24 cellular contexts compared by ENCODE assay signal in genomic region chr15:85397926-85398325, GRCh38. TPM values are rescaled to one million over a fixed set of nuclear protein-coding genes. Genes with fewer than 3 reads are reported as not detected.
DNase-seq lines count a peak whose midpoint lies in the region; ATAC-seq, FAIRE-seq and TF ChIP-seq lines count a peak whose summit lies in the region.
"Had no signal": no experiment of that assay in that cellular context is flagged by ENCODE, and none has a peak within 500 bp of the region (broad histone marks: within the 10 kb centered on the region; RNA-seq: fewer than 3 reads in every experiment).

No MANE protein-coding gene starts in this region.

- no peaks in the 10 kb centered on the region for H3K27me3 ChIP-seq in astrocyte (ENCODE audit: insufficient read depth, low read length)
- H3K27me3 ChIP-seq: BLaER1, SJSA1 had no signal

- CTCF ChIA-PET in HEK293T (lab: Yijun Ruan, JAX) = interaction anchor here (1.3 kb wide), 1 partner anchor 18 kb away, joined by 3 read pairs; no protein-coding TSS in a partner anchor

- no peak overlapping the region for H3K4me3 Mint-ChIP-seq in astrocyte (ENCODE audit: unreplicated experiment)
- H3K4me3 Mint-ChIP-seq in memory B cell = no peak overlapping the region
- no peak overlapping the region for H3K4me3 Mint-ChIP-seq in activated T-helper 1 cell treated with anti-CD3 and anti-CD28 coated beads, Interleukin-12 subunit alpha, Interleukin-12 subunit beta, Interleukin-2, Interleukin-4 antibody, amounts not matched to agents 30 ng/mL and 10 ng/mL and 1 ng/mL, durations not matched to agents 14 hours and 24 hours and 36 hours
- H3K4me3 Mint-ChIP-seq: CD4-positive, CD25-positive, alpha-beta regulatory T cell had no signal

- H3K27me3 Mint-ChIP-seq in astrocyte (ENCODE audit: low read depth, unreplicated experiment) = no peaks in the 10 kb centered on the region
- no peaks in the 10 kb centered on the region for H3K27me3 Mint-ChIP-seq in memory B cell
- H3K27me3 Mint-ChIP-seq in activated T-helper 1 cell treated with anti-CD3 and anti-CD28 coated beads, Interleukin-12 subunit alpha, Interleukin-12 subunit beta, Interleukin-2, Interleukin-4 antibody, amounts not matched to agents 30 ng/mL and 10 ng/mL and 1 ng/mL, durations not matched to agents 14 hours and 24 hours and 36 hours (ENCODE audit: insufficient read depth) = no peaks in the 10 kb centered on the region
- H3K27me3 Mint-ChIP-seq: CD4-positive, CD25-positive, alpha-beta regulatory T cell had no signal

- H4K20me1 ChIP-seq in astrocyte (ENCODE audit: insufficient read depth, low read length) = peaks cover 28% of the 10 kb centered on the region

- H3K4me1 ChIP-seq in astrocyte (ENCODE audit: insufficient read depth, low read length) = peaks cover 25% of the 10 kb centered on the region

- no peaks in the 10 kb centered on the region for H3K9me3 ChIP-seq in astrocyte (ENCODE audit: insufficient read depth, low read depth, low read length)
- H3K9me3 ChIP-seq: SJSA1 had no signal

- POLR2A ChIA-PET in HEK293T (lab: Yijun Ruan, JAX) = no interaction called here

- H3K4me2 ChIP-seq in astrocyte (ENCODE audit: low read length) = no peak overlapping the region
- H3K4me2 ChIP-seq: BLaER1 had no signal

- no peak for TF ChIP-seq CTCF in astrocyte (IDR thresholded peaks at IDR 0.05; ENCODE audit: insufficient read depth, low read depth, low read length)

- H3K36me3 ChIP-seq in astrocyte (ENCODE audit: insufficient read depth, low read length) = no peaks in the 10 kb centered on the region
- H3K36me3 ChIP-seq: BLaER1, SJSA1 had no signal

- H2AFZ ChIP-seq in astrocyte (ENCODE audit: low read depth, low read length) = no peak overlapping the region

- no peak overlapping the region for H3K4me3 ChIP-seq in astrocyte (ENCODE audit: insufficient read depth, low read depth, low read length)
- H3K4me3 ChIP-seq: BLaER1, SJSA1 had no signal

- H3K9ac ChIP-seq in astrocyte (ENCODE audit: low read length) = no peak overlapping the region
- H3K9ac ChIP-seq: BLaER1 had no signal

- H3K36me3 Mint-ChIP-seq in astrocyte (ENCODE audit: low read depth, unreplicated experiment) (peaks cover 1% of the 10 kb centered on the region), memory B cell (peaks cover 6% of the 10 kb centered on the region)
- H3K36me3 Mint-ChIP-seq in activated T-helper 1 cell treated with anti-CD3 and anti-CD28 coated beads, Interleukin-12 subunit alpha, Interleukin-12 subunit beta, Interleukin-2, Interleukin-4 antibody, amounts not matched to agents 30 ng/mL and 10 ng/mL and 1 ng/mL, durations not matched to agents 14 hours and 24 hours and 36 hours (ENCODE audit: low read depth) = peaks cover 2% of the 10 kb centered on the region
- H3K36me3 Mint-ChIP-seq: CD4-positive, CD25-positive, alpha-beta regulatory T cell had no signal

- no peak overlapping the region for H3K27ac ChIP-seq in astrocyte (ENCODE audit: low read depth, low read length)
- H3K27ac ChIP-seq: BLaER1, HL-60, SJSA1 had no signal

- no peaks in the 10 kb centered on the region for H3K9me3 Mint-ChIP-seq in astrocyte (ENCODE audit: unreplicated experiment)
- no peaks in the 10 kb centered on the region for H3K9me3 Mint-ChIP-seq in memory B cell
- H3K9me3 Mint-ChIP-seq in activated T-helper 1 cell treated with anti-CD3 and anti-CD28 coated beads, Interleukin-12 subunit alpha, Interleukin-12 subunit beta, Interleukin-2, Interleukin-4 antibody, amounts not matched to agents 30 ng/mL and 10 ng/mL and 1 ng/mL, durations not matched to agents 14 hours and 24 hours and 36 hours = no peaks in the 10 kb centered on the region
- H3K9me3 Mint-ChIP-seq: CD4-positive, CD25-positive, alpha-beta regulatory T cell had no signal

- H3K27ac Mint-ChIP-seq in astrocyte (ENCODE audit: unreplicated experiment) (no peak overlapping the region), memory B cell (peak overlapping the region; percentile 35)
- H3K27ac Mint-ChIP-seq in activated T-helper 1 cell treated with anti-CD3 and anti-CD28 coated beads, Interleukin-12 subunit alpha, Interleukin-12 subunit beta, Interleukin-2, Interleukin-4 antibody, amounts not matched to agents 30 ng/mL and 10 ng/mL and 1 ng/mL, durations not matched to agents 14 hours and 24 hours and 36 hours = no peak overlapping the region

- intact Hi-C loops in left ventricle myocardium superior (cut with micrococcal nuclease) (no loop called here), Right ventricle myocardium superior (cut with DNase I) (no loop called here)
- intact Hi-C loops in activated T-helper 1 cell treated with anti-CD3 and anti-CD28 coated beads, Interleukin-12 subunit alpha, Interleukin-12 subunit beta, Interleukin-2, Interleukin-4 antibody, amounts not matched to agents 30 ng/mL and 10 ng/mL and 1 ng/mL, durations not matched to agents 14 hours and 24 hours and 36 hours (cut with micrococcal nuclease) = no loop called here

- DNase-seq in left ventricle myocardium superior (no peak), Right ventricle myocardium superior (no peak), astrocyte (ENCODE audit: low read depth) (no peak), memory B cell (ENCODE audit: low spot score in 2 of 2) (no peak), amygdala (lab: John Stamatoyannopoulos, UW) (no peak), ecto neural progenitor cell (ENCODE audit: low spot score) (no peak), HEK293T (ENCODE audit: extremely low spot score) (no peak)
- no peak for DNase-seq in activated T-helper 1 cell treated with anti-CD3 and anti-CD28 coated beads, Interleukin-12 subunit alpha, Interleukin-12 subunit beta, Interleukin-2, Interleukin-4 antibody, amounts not matched to agents 30 ng/mL and 10 ng/mL and 1 ng/mL, durations not matched to agents 14 hours and 24 hours and 36 hours (ENCODE audit: low spot score)
- DNase-seq: CD4-positive, CD25-positive, alpha-beta regulatory T cell; HCEC 1CT; Kasumi-1; MV-4-11; NCI-H1105; NCI-H1436 treated with DMSO at 0.1 percent for 48 hours; NCI-H1930; NCI-H2107; NCI-H524 treated with DMSO at 0.1 percent for 48 hours; NCI-H774 had no signal

- peaks cover 93% of the 10 kb centered on the region for H3K79me2 ChIP-seq in astrocyte (ENCODE audit: insufficient read depth, low read length)

- FAIRE-seq in astrocyte (lab: Jason Lieb, UNC) = peak; percentile 29
- FAIRE-seq: A204.1, D721Med, H1 had no signal

- H3K4me1 Mint-ChIP-seq in astrocyte (ENCODE audit: low read depth, unreplicated experiment) = peaks cover 36% of the 10 kb centered on the region
- H3K4me1 Mint-ChIP-seq in memory B cell = peaks cover 50% of the 10 kb centered on the region
- peaks cover 36% of the 10 kb centered on the region for H3K4me1 Mint-ChIP-seq in activated T-helper 1 cell treated with anti-CD3 and anti-CD28 coated beads, Interleukin-12 subunit alpha, Interleukin-12 subunit beta, Interleukin-2, Interleukin-4 antibody, amounts not matched to agents 30 ng/mL and 10 ng/mL and 1 ng/mL, durations not matched to agents 14 hours and 24 hours and 36 hours (ENCODE audit: low read depth)

- peak; percentile 27 for ATAC-seq in left ventricle myocardium superior
- no peak for ATAC-seq in Right ventricle myocardium superior (ENCODE audit: poor library complexity)
- ATAC-seq in memory B cell (ENCODE audit: low read depth) = no peak

TF ChIP-seq in HEK293T, 16 proteins besides CTCF, POLR2A, EP300 and RAD21:
- TF ChIP-seq NFRKB (IDR thresholded peaks at IDR 0.05) = no peak
- no peak for TF ChIP-seq FOXA1 (IDR thresholded peaks at IDR 0.05)
- no peak for TF ChIP-seq ZNF384 (IDR thresholded peaks at IDR 0.05)
- TF ChIP-seq BHLHE40 (IDR thresholded peaks at IDR 0.05; ENCODE audit: borderline replicate concordance) = no peak
- no peak for TF ChIP-seq FOXM1 (IDR thresholded peaks at IDR 0.05; ENCODE audit: borderline replicate concordance)
- TF ChIP-seq SP1 (IDR thresholded peaks at IDR 0.05) = no peak
- TF ChIP-seq LEF1 (IDR thresholded peaks at IDR 0.05; ENCODE audit: borderline replicate concordance) = no peak
- no peak for TF ChIP-seq HDGF (IDR thresholded peaks at IDR 0.05; ENCODE audit: borderline replicate concordance)
- no peak for TF ChIP-seq FOXK2 (IDR thresholded peaks at IDR 0.05)
- no peak for TF ChIP-seq SUZ12 (IDR thresholded peaks at IDR 0.05)
- TF ChIP-seq CTBP1 (IDR thresholded peaks at IDR 0.05; ENCODE audit: borderline replicate concordance) = no peak
- TF ChIP-seq ARNT (IDR thresholded peaks at IDR 0.05) = no peak

RNA-seq across cellular contexts. Expression of gene AKAP13, which starts 17.5 kb away (rescaled TPM):
- total RNA-seq in left ventricle myocardium superior = 284 TPM
- 322 TPM for total RNA-seq in Right ventricle myocardium superior
- total RNA-seq in astrocyte = 93.0 and 98.2 TPM in 2 replicates
- 78.9 and 81.9 TPM in 2 replicates for total RNA-seq in activated T-helper 1 cell treated with anti-CD3 and anti-CD28 coated beads, Interleukin-12 subunit alpha, Interleukin-12 subunit beta, Interleukin-2, Interleukin-4 antibody, amounts not matched to agents 30 ng/mL and 10 ng/mL and 1 ng/mL, durations not matched to agents 14 hours and 24 hours and 36 hours
